ENCODE assay signal across 8 cellular contexts in the genomic region with DNA sequence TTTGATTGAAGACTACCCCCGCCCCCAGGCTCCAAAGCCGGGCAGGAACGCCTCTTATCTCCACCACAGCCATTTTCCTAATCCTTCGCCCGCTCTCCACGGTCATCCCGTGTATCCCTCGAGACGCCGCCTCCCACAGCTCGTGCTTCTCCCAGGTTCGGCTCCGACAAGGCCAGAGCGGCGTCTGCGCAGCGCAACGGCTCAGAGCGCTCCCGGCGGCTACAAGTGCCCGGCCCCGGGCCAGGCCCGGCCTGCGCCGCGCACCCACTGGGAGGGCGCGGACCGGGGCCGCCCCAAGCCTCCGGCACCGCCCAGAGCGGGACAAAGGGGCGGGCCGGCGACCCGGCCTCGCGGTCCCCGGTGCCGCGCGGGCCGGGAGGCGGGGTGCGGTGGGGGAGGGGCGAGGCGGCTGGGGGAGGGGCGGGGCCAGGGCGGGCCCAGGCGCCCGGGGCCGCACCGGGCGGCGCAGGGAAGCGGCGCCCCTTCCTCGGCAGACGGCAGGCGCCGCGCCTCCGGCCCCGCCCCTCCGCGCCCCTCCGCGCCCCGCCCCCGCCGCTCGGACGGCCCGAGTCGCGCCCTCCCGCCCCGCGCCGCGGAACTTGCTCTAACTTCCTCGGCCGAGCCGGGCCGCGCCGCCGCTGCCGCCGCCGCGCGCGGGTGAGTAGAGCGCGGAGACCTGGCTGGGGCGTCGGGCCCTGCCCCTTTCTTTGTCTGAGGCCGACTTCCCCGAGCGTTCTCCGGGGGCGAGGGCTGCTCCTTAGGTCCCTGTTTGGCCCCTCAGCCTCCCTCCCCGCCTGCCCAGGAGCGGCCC. TPM values are rescaled to one million over a fixed set of nuclear protein-coding genes. Genes with fewer than 3 reads are reported as not detected.
DNase-seq lines count a peak whose midpoint lies in the region; ATAC-seq and TF ChIP-seq lines count a peak whose summit lies in the region.

A gene with protein sequence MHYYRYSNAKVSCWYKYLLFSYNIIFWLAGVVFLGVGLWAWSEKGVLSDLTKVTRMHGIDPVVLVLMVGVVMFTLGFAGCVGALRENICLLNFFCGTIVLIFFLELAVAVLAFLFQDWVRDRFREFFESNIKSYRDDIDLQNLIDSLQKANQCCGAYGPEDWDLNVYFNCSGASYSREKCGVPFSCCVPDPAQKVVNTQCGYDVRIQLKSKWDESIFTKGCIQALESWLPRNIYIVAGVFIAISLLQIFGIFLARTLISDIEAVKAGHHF (plus strand): TSS at position 596 of the 811 bp plus-strand sequence. CDS start 34,924 bp downstream, outside the sequence.

- TF ChIP-seq POLR2A in stomach (IDR thresholded peaks at IDR 0.05): no peak

- peaks cover 41% of the 10 kb centered on the region for H3K4me1 Mint-ChIP-seq in CD8-positive, alpha-beta T cell (ENCODE audit: low read depth)
- peaks cover 33 to 36% of the 10 kb centered on the region in 2 donors for H3K4me1 Mint-ChIP-seq in natural killer cell

- peak within 1 kb of the TSS; percentile 99 for H3K4me3 Mint-ChIP-seq in CD8-positive, alpha-beta T cell
- H3K4me3 Mint-ChIP-seq in natural killer cell: peak within 1 kb of the TSS; percentile 96

- H3K36me3 ChIP-seq in CD8-positive, alpha-beta T cell (ENCODE audit: insufficient read depth, low read length): no peaks in the 10 kb centered on the region
- no peaks in the 10 kb centered on the region for H3K36me3 ChIP-seq in stomach

- no peaks in the 10 kb centered on the region for H3K27me3 ChIP-seq in CD8-positive, alpha-beta T cell (ENCODE audit: insufficient read depth, low read length)
- no peaks in the 10 kb centered on the region for H3K27me3 ChIP-seq in stomach

- peak; percentile 65 for ATAC-seq in CD8-positive, alpha-beta T cell
- peak; percentile 66 for ATAC-seq in GM19372 (IDR thresholded peaks at IDR 0.05; ENCODE audit: low read depth, unreplicated experiment)
- peak; percentile 50 for ATAC-seq in HG03469 (IDR thresholded peaks at IDR 0.05; ENCODE audit: unreplicated experiment)
- ATAC-seq in natural killer cell: peak; percentile 70 to 85 (median 80)

- H3K27ac Mint-ChIP-seq in CD8-positive, alpha-beta T cell: peak within 1 kb of the TSS; percentile 98
- peak within 1 kb of the TSS; percentile 91 to 92 for H3K27ac Mint-ChIP-seq in natural killer cell

- no peaks in the 10 kb centered on the region for H3K9me3 ChIP-seq in CD8-positive, alpha-beta T cell (ENCODE audit: low read length)
- no peaks in the 10 kb centered on the region for H3K9me3 ChIP-seq in stomach

- no peaks in the 10 kb centered on the region for H3K9me3 Mint-ChIP-seq in CD8-positive, alpha-beta T cell
- H3K9me3 Mint-ChIP-seq in natural killer cell: no peaks in the 10 kb centered on the region

- DNase-seq in CD8-positive, alpha-beta T cell: peak; percentile 32 to 88 (median 73)
- DNase-seq in RPMI7951 (ENCODE audit: low read depth): peak; percentile 81
- peak; percentile 71 for DNase-seq in activated effector memory CD4-positive, alpha-beta T cell treated with Interleukin-2 at 50 U/mL for 16 hours
- DNase-seq in fibroblast of peridontal ligament (ENCODE audit: extremely low read depth): peak; percentile 72
- DNase-seq in natural killer cell: peak; percentile 67
- peak; percentile 86 for DNase-seq in stomach

- no peak for TF ChIP-seq EP300 in stomach (IDR thresholded peaks at IDR 0.05)

- CTCF ChIA-PET in CD8-positive, alpha-beta T cell (lab: Charles Lee): interaction anchor here (1.2 to 21.9 kb wide), 6 partner anchors 9 to 51 kb away, joined by 5 to 562 read pairs (median 164); no protein-coding TSS in a partner anchor

- peaks cover 42% of the 10 kb centered on the region for H3K4me1 ChIP-seq in CD8-positive, alpha-beta T cell (ENCODE audit: insufficient read depth, low read length)
- H3K4me1 ChIP-seq in stomach: peaks cover 39 to 53% (median 51%) of the 10 kb centered on the region in 4 donors

- TF ChIP-seq CTCF in CD8-positive, alpha-beta T cell (IDR thresholded peaks at IDR 0.05): no peak
- TF ChIP-seq CTCF in natural killer cell (IDR thresholded peaks at IDR 0.05) (no peak), stomach (IDR thresholded peaks at IDR 0.05) (no peak)

- 0 to 2% (median 1%) methylated on average over 37 to 106 of the region's 107 CpGs for WGBS in stomach, 5 donors

- POLR2A ChIA-PET in CD8-positive, alpha-beta T cell (lab: Charles Lee): interaction anchor here (0.6 to 3.2 kb wide), 5 partner anchors 10 to 58 kb away, joined by 3 to 16 read pairs (median 6); no protein-coding TSS in a partner anchor

- peak within 1 kb of the TSS; percentile 53 for H3K27ac ChIP-seq in CD8-positive, alpha-beta T cell (ENCODE audit: low read depth, low read length)
- H3K27ac ChIP-seq in stomach: peak within 1 kb of the TSS; percentile 97 to 99 (median 98)

- peaks cover 14% of the 10 kb centered on the region for H3K36me3 Mint-ChIP-seq in CD8-positive, alpha-beta T cell
- H3K36me3 Mint-ChIP-seq in natural killer cell: no peaks in the 10 kb centered on the region

- H3K27me3 Mint-ChIP-seq in CD8-positive, alpha-beta T cell (ENCODE audit: low read depth): no peaks in the 10 kb centered on the region
- H3K27me3 Mint-ChIP-seq in natural killer cell (ENCODE audit: low read depth in 2 of 2): no peaks in the 10 kb centered on the region

- intact Hi-C loops in CD8-positive, alpha-beta T cell (cut with DNase I, micrococcal nuclease): loop anchor here (1.0 to 10.0 kb wide), 7 partner anchors 10 to 249 kb away; partner anchors contain the start of genes ANXA11 (in 2 of the 2) and PRXL2A (in 1 of the 2)
- intact Hi-C loops in natural killer cell (cut with micrococcal nuclease): loop anchor here (2.0 kb wide), 1 partner anchor 45 kb away; no protein-coding TSS in a partner anchor
- intact Hi-C loops in stomach (cut with DNase I; ENCODE audit: low total_unique reads): no loop called here

- H3K4me3 ChIP-seq in CD8-positive, alpha-beta T cell (ENCODE audit: low read depth, low read length): peak within 1 kb of the TSS; percentile 75
- peak within 1 kb of the TSS; percentile 83 to 99 (median 90) for H3K4me3 ChIP-seq in stomach

RNA-seq across cellular contexts. Expression of the gene that starts here (rescaled TPM):
- total RNA-seq in CD8-positive, alpha-beta T cell: 10 to 100 TPM; 63.9 to 66.1 TPM
- 56.4 and 67.0 TPM in 2 replicates for total RNA-seq in RPMI7951 (2014; rRNA removed; shearing (Covaris generic))
- total RNA-seq in natural killer cell (100 to 1,000 TPM; 126 to 180 (median 173) TPM), stomach (10 to 100 TPM; 24.4 to 82.6 (median 42.9) TPM)
- 10 to 100 TPM in 2 of 3 donors, 1 to 10 TPM in 1; 7.0 to 21.5 (median 13.7) TPM for polyA plus RNA-seq in stomach

Comparison
In these comparisons a context has a peak if more than half of its experiments do, and no peak if none do; other contexts are left out.
1. Peak in every context shown above with its lines: DNase-seq, ATAC-seq, H3K4me3 ChIP-seq and H3K27ac ChIP-seq.